Comparison of ENCODE assay signal across 13 cellular contexts in genomic region chr6:25193865-25194679, GRCh38.
DNase-seq lines count a peak whose midpoint lies in the region; FAIRE-seq and TF ChIP-seq lines count a peak whose summit lies in the region.
"Had no signal": no experiment of that assay in that cellular context is flagged by ENCODE, and none has a peak within 500 bp of the region (broad histone marks: within the 10 kb centered on the region; RNA-seq: fewer than 3 reads in every experiment).

No MANE protein-coding gene starts in this region.

- H3K4me2 ChIP-seq in GM23248 (ENCODE audit: unreplicated experiment) (peak overlapping the region; percentile 82), keratinocyte (ENCODE audit: control insufficient read depth, extremely low read depth, insufficient read depth, low read depth, low read length) (peak overlapping the region; percentile 65)

- dilution Hi-C loops in keratinocyte (cut with MboI; ENCODE audit: extremely low pct_ligation_motif_present, low sequenced_read_pairs): no loop called here

- in situ Hi-C loops in GM23248 (cut with MboI): no loop called here

- H2AFZ ChIP-seq in GM23248 (peak overlapping the region; percentile 25), keratinocyte (ENCODE audit: control insufficient read depth, low read length) (no peak overlapping the region)

- FAIRE-seq in keratinocyte (lab: Jason Lieb, UNC): no peak

- H3K9ac ChIP-seq in GM23248 (peak overlapping the region; percentile 63), keratinocyte (ENCODE audit: control insufficient read depth, extremely low read depth, insufficient read depth, low read length) (no peak overlapping the region), subcutaneous abdominal adipose tissue (ENCODE audit: low read length in 5 of 5) (no peak overlapping the region)

- 40 to 48% methylated on average over 9 of the region's 9 CpGs for WGBS in GM23248 (ENCODE audit: low coverage in 1 of 2, low lambda C conversion rate in 2 of 2, missing lambda C conversion rate in 2 of 2), 2 experiments

- H3K9me3 ChIP-seq in GM23248 (ENCODE audit: low read depth): no peaks in the 10 kb centered on the region
- no peaks in the 10 kb centered on the region for H3K9me3 ChIP-seq in keratinocyte (ENCODE audit: control insufficient read depth, low read depth, low read length)
- no peaks in the 10 kb centered on the region for H3K9me3 ChIP-seq in subcutaneous abdominal adipose tissue (ENCODE audit: control insufficient read depth in 5 of 5, low read length in 5 of 5)
- H3K9me3 ChIP-seq: body of pancreas had no signal

- H3K27me3 ChIP-seq in GM23248 (replicated peaks; ENCODE audit: insufficient read depth): no peaks in the 10 kb centered on the region
- no peaks in the 10 kb centered on the region for H3K27me3 ChIP-seq in keratinocyte (ENCODE audit: control insufficient read depth, extremely low read depth, insufficient read depth, low read length)
- no peaks in the 10 kb centered on the region for H3K27me3 ChIP-seq in subcutaneous abdominal adipose tissue (ENCODE audit: control insufficient read depth in 5 of 5, insufficient read depth in 4 of 5, low read length in 5 of 5)
- H3K27me3 ChIP-seq: body of pancreas had no signal

- H3K79me2 ChIP-seq in GM23248 (ENCODE audit: insufficient read depth): no peaks in the 10 kb centered on the region
- no peaks in the 10 kb centered on the region for H3K79me2 ChIP-seq in keratinocyte (ENCODE audit: control insufficient read depth, insufficient read depth, low read length)

- H4K20me1 ChIP-seq in GM23248 (ENCODE audit: insufficient read depth) (no peaks in the 10 kb centered on the region), keratinocyte (ENCODE audit: control insufficient read depth, extremely low read depth, insufficient read depth, low read length) (no peaks in the 10 kb centered on the region)

- H3F3A ChIP-seq in GM23248 (ENCODE audit: insufficient read depth): peaks cover 35% of the 10 kb centered on the region

- H3K4me3 ChIP-seq in GM23248 (peak overlapping the region; percentile 49), cardiac fibroblast (replicated peaks in 1 of 2; ENCODE audit: low read depth in 2 of 2, low read length in 2 of 2) (no peak overlapping the region), keratinocyte (ENCODE audit: control insufficient read depth in 2 of 3, extremely low read depth in 1 of 3, insufficient read depth in 2 of 3, low read depth in 1 of 3, low read length in 3 of 3) (no peak overlapping the region), subcutaneous abdominal adipose tissue (ENCODE audit: low read depth in 1 of 5, low read length in 5 of 5) (no peak overlapping the region)
- H3K4me3 ChIP-seq: body of pancreas had no signal

- no peaks in the 10 kb centered on the region for H3K9me1 ChIP-seq in keratinocyte (ENCODE audit: control insufficient read depth, extremely low read depth, insufficient read depth, low read length)

- H3K4me1 ChIP-seq in GM23248 (ENCODE audit: insufficient read depth) (peaks cover 33% of the 10 kb centered on the region), keratinocyte (ENCODE audit: control insufficient read depth, extremely low read depth, insufficient read depth, low read length) (peaks cover 22% of the 10 kb centered on the region), subcutaneous abdominal adipose tissue (ENCODE audit: control insufficient read depth in 5 of 5, insufficient read depth in 5 of 5, low read length in 5 of 5) (peaks cover 3 to 14% (median 10%) of the 10 kb centered on the region in 5 donors)
- H3K4me1 ChIP-seq: body of pancreas had no signal

- H3K36me3 ChIP-seq in GM23248 (ENCODE audit: low read depth): no peaks in the 10 kb centered on the region
- no peaks in the 10 kb centered on the region for H3K36me3 ChIP-seq in keratinocyte (ENCODE audit: control insufficient read depth in 2 of 2, extremely low read depth in 1 of 2, insufficient read depth in 2 of 2, low read length in 2 of 2)
- no peaks in the 10 kb centered on the region for H3K36me3 ChIP-seq in subcutaneous abdominal adipose tissue (ENCODE audit: control insufficient read depth in 5 of 5, insufficient read depth in 5 of 5, low read length in 5 of 5)

- TF ChIP-seq CTCF in cardiac fibroblast (IDR thresholded peaks at IDR 0.05; ENCODE audit: low read depth, low read length) (no peak), keratinocyte (optimal IDR thresholded peaks at IDR 0.05 in 1 of 3, IDR thresholded peaks at IDR 0.05 in 1 of 3, conservative IDR thresholded peaks at IDR 0.05 in 1 of 3; ENCODE audit: extremely low read depth in 1 of 3, insufficient read depth in 2 of 3, low read length in 3 of 3) (no peak)

- DNase-seq in GM23248 (peak; percentile 32), cardiac fibroblast (ENCODE audit: low read depth in 2 of 2) (peak; percentile 19 to 64), keratinocyte (ENCODE audit: low read depth, low spot score) (no peak), HPDE6-E6E7 (ENCODE audit: extremely low spot score) (no peak), COLO829 (ENCODE audit: low spot score) (no peak), AML-193 (lab: John Stamatoyannopoulos, UW) (no peak), SK-N-DZ (ENCODE audit: low spot score) (no peak)
- DNase-seq: activated B cell treated with CpG ODN at 0.5 μM for 24 hours; activated T-cell treated with anti-CD3 and anti-CD28 coated beads, Interleukin-2, amount 50 U/mL, for 24 hours; naive B cell; NCI-H1436 treated with DMSO at 0.1 percent for 48 hours had no signal

- no peaks in the 10 kb centered on the region for H3K9me2 ChIP-seq in GM23248 (ENCODE audit: insufficient read depth)

- H3K27ac ChIP-seq in GM23248 (peak overlapping the region; percentile 96), keratinocyte (ENCODE audit: control insufficient read depth, insufficient read depth, low read length) (peak overlapping the region; percentile 84), subcutaneous abdominal adipose tissue (ENCODE audit: low read depth, low read length) (peak overlapping the region; percentile 70)

Comparison
In these comparisons a context has a peak if more than half of its experiments do, and no peak if none do; other contexts are left out.
1. DNase-seq: peak in GM23248 (single experiment) and cardiac fibroblast (2 of 2); none in keratinocyte (single experiment), HPDE6-E6E7 (single experiment), COLO829 (single experiment), AML-193 (0 of 2) and SK-N-DZ (single experiment).
2. Peak in every context shown above with its lines, with median percentiles within 50 percentile points of each other: H3K27ac ChIP-seq.